Comparison of ENCODE assay signal across 1 cellular context in genomic region chr1:26352338-26352679, GRCh38.
TF ChIP-seq lines count a peak whose summit lies in the region.

No MANE protein-coding gene starts in this region.

TF ChIP-seq in SK-N-SH treated with all-trans-retinoic acid at 6 μM for 48 hours, 23 proteins besides CTCF, POLR2A, EP300 and RAD21 (continued from another document):
- TF ChIP-seq POU6F1 (CRISPR knock-in tag; IDR thresholded peaks at IDR 0.05; ENCODE audit: borderline replicate concordance, low read depth) (no peak), ARNTL (CRISPR knock-in tag; IDR thresholded peaks at IDR 0.05; ENCODE audit: borderline replicate concordance, low read depth) (no peak), GLIS3 (CRISPR knock-in tag; IDR thresholded peaks at IDR 0.05) (no peak), ZC3H10 (CRISPR knock-in tag; IDR thresholded peaks at IDR 0.05) (no peak), TCF4 (CRISPR knock-in tag; IDR thresholded peaks at IDR 0.05; ENCODE audit: borderline replicate concordance) (no peak), OSR1 (CRISPR knock-in tag; IDR thresholded peaks at IDR 0.05) (no peak)
